Comparison of ENCODE assay signal across 1 cellular context in the genomic region with DNA sequence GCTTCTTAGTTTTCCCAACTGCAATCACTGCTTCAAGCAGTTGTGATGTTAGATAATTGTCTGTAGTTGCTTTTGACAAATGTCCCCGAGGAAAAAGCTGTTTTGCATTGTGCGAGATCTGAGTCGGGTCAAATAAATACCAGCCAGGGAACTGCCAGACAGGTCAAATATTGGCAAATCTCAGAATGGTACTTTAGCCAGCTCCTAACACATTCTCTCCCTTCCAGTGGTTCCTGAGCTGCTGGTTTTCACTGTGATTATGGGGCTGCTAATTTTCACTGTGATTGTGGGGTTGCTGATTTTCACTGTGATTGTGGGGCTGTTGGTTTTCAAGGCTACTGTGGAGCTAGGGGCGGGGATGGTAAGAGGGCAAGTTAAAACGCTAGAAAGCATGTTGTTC.
TF ChIP-seq lines count a peak whose summit lies in the region.

No MANE protein-coding gene starts in this region.

TF ChIP-seq in GM23338, 12 proteins besides CTCF, POLR2A, EP300 and RAD21 (continued from another document):
- no peak for TF ChIP-seq ZNF462 (CRISPR knock-in tag; IDR thresholded peaks at IDR 0.05)
- TF ChIP-seq, protein P1, sequence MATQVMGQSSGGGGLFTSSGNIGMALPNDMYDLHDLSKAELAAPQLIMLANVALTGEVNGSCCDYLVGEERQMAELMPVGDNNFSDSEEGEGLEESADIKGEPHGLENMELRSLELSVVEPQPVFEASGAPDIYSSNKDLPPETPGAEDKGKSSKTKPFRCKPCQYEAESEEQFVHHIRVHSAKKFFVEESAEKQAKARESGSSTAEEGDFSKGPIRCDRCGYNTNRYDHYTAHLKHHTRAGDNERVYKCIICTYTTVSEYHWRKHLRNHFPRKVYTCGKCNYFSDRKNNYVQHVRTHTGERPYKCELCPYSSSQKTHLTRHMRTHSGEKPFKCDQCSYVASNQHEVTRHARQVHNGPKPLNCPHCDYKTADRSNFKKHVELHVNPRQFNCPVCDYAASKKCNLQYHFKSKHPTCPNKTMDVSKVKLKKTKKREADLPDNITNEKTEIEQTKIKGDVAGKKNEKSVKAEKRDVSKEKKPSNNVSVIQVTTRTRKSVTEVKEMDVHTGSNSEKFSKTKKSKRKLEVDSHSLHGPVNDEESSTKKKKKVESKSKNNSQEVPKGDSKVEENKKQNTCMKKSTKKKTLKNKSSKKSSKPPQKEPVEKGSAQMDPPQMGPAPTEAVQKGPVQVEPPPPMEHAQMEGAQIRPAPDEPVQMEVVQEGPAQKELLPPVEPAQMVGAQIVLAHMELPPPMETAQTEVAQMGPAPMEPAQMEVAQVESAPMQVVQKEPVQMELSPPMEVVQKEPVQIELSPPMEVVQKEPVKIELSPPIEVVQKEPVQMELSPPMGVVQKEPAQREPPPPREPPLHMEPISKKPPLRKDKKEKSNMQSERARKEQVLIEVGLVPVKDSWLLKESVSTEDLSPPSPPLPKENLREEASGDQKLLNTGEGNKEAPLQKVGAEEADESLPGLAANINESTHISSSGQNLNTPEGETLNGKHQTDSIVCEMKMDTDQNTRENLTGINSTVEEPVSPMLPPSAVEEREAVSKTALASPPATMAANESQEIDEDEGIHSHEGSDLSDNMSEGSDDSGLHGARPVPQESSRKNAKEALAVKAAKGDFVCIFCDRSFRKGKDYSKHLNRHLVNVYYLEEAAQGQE (IDR thresholded peaks at IDR 0.05; ENCODE audit: unreplicated experiment) = no peak
